ENCODE assay signal across 15 cellular contexts in genomic region chr2:23828986-23829385, GRCh38.
"Had no signal": no experiment of that assay in that cellular context is flagged by ENCODE, and none has a peak within 500 bp of the region (broad histone marks: within the 10 kb centered on the region; RNA-seq: fewer than 3 reads in every experiment).

No MANE protein-coding gene starts in this region.

- ATAC-seq: activated T-helper 17 cell treated with anti-CD3 and anti-CD28 coated beads, Interleukin-2, amount 50 U/mL, for 72 hours; body of pancreas; left lobe of liver; T-helper 17 cell had no signal

- H3K27ac ChIP-seq: body of pancreas, stomach, thoracic aorta had no signal

- FAIRE-seq: urothelium cell line had no signal

- H3K27me3 ChIP-seq: body of pancreas, stomach had no signal

- H3K4me1 ChIP-seq: body of pancreas had no signal

- H3K9me3 ChIP-seq: body of pancreas, stomach, thoracic aorta had no signal

- DNase-seq: activated B cell treated with CpG ODN at 0.5 μM for 24 hours; activated CD4-positive, alpha-beta T cell treated with anti-CD3 and anti-CD28 coated beads, Interleukin-2, amount 10 ng/mL, durations not matched to agents 24 days and 14 days; activated naive CD4-positive, alpha-beta T cell treated with anti-CD3 and anti-CD28 coated beads, Interleukin-2, amount 10 ng/mL, durations not matched to agents 7 days and 5 days; activated T-cell treated with anti-CD3 and anti-CD28 coated beads for 4 hours; amniotic stem cell; body of pancreas; effector memory CD4-positive, alpha-beta T cell; islet precursor cell; nephron progenitor cell; stomach; T-helper 17 cell had no signal

- H3K4me3 ChIP-seq: body of pancreas, stomach, thoracic aorta had no signal
